Comparison of ENCODE assay signal across 22 cellular contexts in genomic region chr7:99385564-99385963, GRCh38. TPM values are rescaled to one million over a fixed set of nuclear protein-coding genes. Genes with fewer than 3 reads are reported as not detected.
A peak's percentile ranks its signal among the peaks of the same experiment; 100 is the strongest.
DNase-seq lines count a peak whose midpoint lies in the region; ATAC-seq and TF ChIP-seq lines count a peak whose summit lies in the region.
"Had no signal": no experiment of that assay in that cellular context is flagged by ENCODE, and none has a peak within 500 bp of the region (broad histone marks: within the 10 kb centered on the region; RNA-seq: fewer than 3 reads in every experiment).

No MANE protein-coding gene starts in this region.

- H3K18ac ChIP-seq in neuronal stem cell (ENCODE audit: low read length) = no peak overlapping the region

- H2BK5ac ChIP-seq in neuronal stem cell (ENCODE audit: low read length) = peak overlapping the region; percentile 66

- WGBS in neuronal stem cell (ENCODE audit: extremely low coverage in 2 of 2, insufficient read length in 2 of 2, insufficient replicate concordance in 1 of 2), 2 donors = no CpG with 5 or more reads among the region's 8 CpGs

- peaks cover 39% of the 10 kb centered on the region for H3K4me1 Mint-ChIP-seq in activated CD8-positive, alpha-beta T cell treated with anti-CD3 and anti-CD28 coated beads for 36 hours (ENCODE audit: low read depth)
- H3K4me1 Mint-ChIP-seq in activated CD8-positive, alpha-beta T cell treated with anti-CD3 and anti-CD28 coated beads, Interleukin-2, amount 10 ng/mL, durations not matched to agents 7 days and 5 days (ENCODE audit: low read depth) = peaks cover 37% of the 10 kb centered on the region
- peaks cover 40% of the 10 kb centered on the region for H3K4me1 Mint-ChIP-seq in activated naive CD8-positive, alpha-beta T cell treated with anti-CD3 and anti-CD28 coated beads, Interleukin-2, amount 50 U/mL, for 24 hours

- peaks cover 6% of the 10 kb centered on the region for H3K79me1 ChIP-seq in neuronal stem cell (ENCODE audit: low read depth, low read length)

- H2BK12ac ChIP-seq in neuronal stem cell (ENCODE audit: low read length) = no peak overlapping the region

- H3K14ac ChIP-seq in neuronal stem cell (ENCODE audit: low read length) = no peak overlapping the region

- H3K4me1 ChIP-seq in HEK293 (ENCODE audit: control insufficient read depth, insufficient read depth, low read length) (no peaks in the 10 kb centered on the region), neuronal stem cell (ENCODE audit: control insufficient read depth in 2 of 2, insufficient read depth in 1 of 2, low read depth in 1 of 2, low read length in 2 of 2) (peaks cover 0 to 8% of the 10 kb centered on the region in 2 donors), MM.1S (ENCODE audit: low read length) (peaks cover 10% of the 10 kb centered on the region)
- H3K4me1 ChIP-seq: psoas muscle had no signal

- H3K27ac Mint-ChIP-seq in activated CD8-positive, alpha-beta T cell treated with anti-CD3 and anti-CD28 coated beads for 36 hours = peak overlapping the region; percentile 75
- no peak overlapping the region for H3K27ac Mint-ChIP-seq in activated CD8-positive, alpha-beta T cell treated with anti-CD3 and anti-CD28 coated beads, Interleukin-2, amount 10 ng/mL, durations not matched to agents 7 days and 5 days
- peak overlapping the region; percentile 14 for H3K27ac Mint-ChIP-seq in activated naive CD8-positive, alpha-beta T cell treated with anti-CD3 and anti-CD28 coated beads, Interleukin-2, amount 50 U/mL, for 24 hours

- no peak overlapping the region for H3K23ac ChIP-seq in neuronal stem cell (ENCODE audit: low read depth, low read length, poor library complexity)

- no peaks in the 10 kb centered on the region for H3K27me3 Mint-ChIP-seq in activated CD8-positive, alpha-beta T cell treated with anti-CD3 and anti-CD28 coated beads for 36 hours
- no peaks in the 10 kb centered on the region for H3K27me3 Mint-ChIP-seq in activated CD8-positive, alpha-beta T cell treated with anti-CD3 and anti-CD28 coated beads, Interleukin-2, amount 10 ng/mL, durations not matched to agents 7 days and 5 days (ENCODE audit: low read depth)
- H3K27me3 Mint-ChIP-seq in activated naive CD8-positive, alpha-beta T cell treated with anti-CD3 and anti-CD28 coated beads, Interleukin-2, amount 50 U/mL, for 24 hours = no peaks in the 10 kb centered on the region
- H3K27me3 Mint-ChIP-seq: memory B cell had no signal

- H3K79me2 ChIP-seq in MM.1S (ENCODE audit: low read length) = peaks cover 36% of the 10 kb centered on the region

- H3K27ac ChIP-seq in HEK293 (ENCODE audit: extremely low read depth, low read depth, low read length) (no peak overlapping the region), neuronal stem cell (replicated peaks; ENCODE audit: low read length) (no peak overlapping the region), MM.1S (ENCODE audit: low read length) (no peak overlapping the region)
- H3K27ac ChIP-seq: hepatocyte, psoas muscle had no signal

- H3K4me3 ChIP-seq in HEK293 (ENCODE audit: low read depth, low read length) = no peak overlapping the region
- H3K4me3 ChIP-seq in neuronal stem cell (ENCODE audit: low read length in 2 of 2) = peak overlapping the region in 1 of 2 donors; percentile 20
- H3K4me3 ChIP-seq in MM.1S (ENCODE audit: low read length) = no peak overlapping the region
- H3K4me3 ChIP-seq: A549, hepatocyte, Peyer's patch, psoas muscle, skin epidermis had no signal

- POLR2A ChIA-PET in activated CD8-positive, alpha-beta T cell treated with anti-CD3 and anti-CD28 coated beads for 36 hours (lab: Charles Lee) = interaction anchor here (0.8 to 4.8 kb wide), 4 partner anchors 8 to 22 kb away, joined by 3 to 17 read pairs (median 4); partner anchors contain the start of gene PDAP1
- POLR2A ChIA-PET in activated CD8-positive, alpha-beta T cell treated with anti-CD3 and anti-CD28 coated beads, Interleukin-2, amount 10 ng/mL, durations not matched to agents 7 days and 5 days (lab: Charles Lee) = interaction anchor here (1.2 to 1.7 kb wide), 2 partner anchors 13 to 24 kb away, joined by 4 to 5 read pairs; no protein-coding TSS in a partner anchor
- POLR2A ChIA-PET in HEK293 (lab: Yijun Ruan, JAX) = interaction anchor here (0.5 kb wide), 1 partner anchor 20 kb away, joined by 3 read pairs; no protein-coding TSS in a partner anchor

- H4K8ac ChIP-seq in neuronal stem cell (ENCODE audit: low read depth, low read length) = no peak overlapping the region

- no peak for ATAC-seq in activated CD8-positive, alpha-beta T cell treated with anti-CD3 and anti-CD28 coated beads for 36 hours
- ATAC-seq in activated CD8-positive, alpha-beta T cell treated with anti-CD3 and anti-CD28 coated beads, Interleukin-2, amount 10 ng/mL, durations not matched to agents 7 days and 5 days = no peak
- ATAC-seq in activated naive CD8-positive, alpha-beta T cell treated with anti-CD3 and anti-CD28 coated beads, Interleukin-2, amount 50 U/mL, for 24 hours = no peak
- ATAC-seq: psoas muscle had no signal

- H3F3A ChIP-seq in MM.1S (ENCODE audit: insufficient read depth, low read length) = peaks cover 3% of the 10 kb centered on the region; the same call in 1 of the 2 replicates

- TF ChIP-seq CTCF in activated CD8-positive, alpha-beta T cell treated with anti-CD3 and anti-CD28 coated beads for 36 hours (IDR thresholded peaks at IDR 0.05) = no peak
- no peak for TF ChIP-seq CTCF in HEK293 (tag by site-specific recombination; IDR thresholded peaks at IDR 0.05)
- no peak for TF ChIP-seq CTCF in MM.1S (IDR thresholded peaks at IDR 0.05; ENCODE audit: low read length)

- H3K9me2 ChIP-seq in MM.1S (replicated peaks; ENCODE audit: insufficient read depth, low read length) = no peaks in the 10 kb centered on the region
- H3K9me2 ChIP-seq: SK-N-SH had no signal

- H3K4me2 ChIP-seq in neuronal stem cell (ENCODE audit: insufficient read depth, low read length, poor library complexity, severe bottlenecking) (no peak overlapping the region), MM.1S (ENCODE audit: low read depth, low read length) (no peak overlapping the region)
- H3K4me2 ChIP-seq: A549, hepatocyte, SK-N-SH had no signal

- H2AFZ ChIP-seq in neuronal stem cell (ENCODE audit: low read length) = no peak overlapping the region
- no peak overlapping the region for H2AFZ ChIP-seq in MM.1S (ENCODE audit: low read length)
- H2AFZ ChIP-seq: hepatocyte had no signal

- H2BK15ac ChIP-seq in neuronal stem cell (ENCODE audit: low read length) = no peak overlapping the region

- no peak overlapping the region for H3K4ac ChIP-seq in neuronal stem cell (ENCODE audit: low read length)

- H3K9ac ChIP-seq in neuronal stem cell (ENCODE audit: low read depth, low read length, poor library complexity) = no peak overlapping the region
- no peak overlapping the region for H3K9ac ChIP-seq in MM.1S (ENCODE audit: low read length)
- H3K9ac ChIP-seq: SK-N-SH had no signal

- H3K36me3 ChIP-seq in HEK293 (ENCODE audit: control insufficient read depth in 2 of 2, insufficient read depth in 1 of 2, low read length in 2 of 2) (peaks cover 4 to 24% of the 10 kb centered on the region in 2 experiments; a peak in 2 of 3 replicates), neuronal stem cell (replicated peaks in 1 of 2; ENCODE audit: control insufficient read depth in 2 of 2, insufficient read depth in 2 of 2, low read length in 2 of 2) (peaks cover 21 to 28% of the 10 kb centered on the region in 2 donors), MM.1S (replicated peaks; ENCODE audit: insufficient read depth, low read length) (no peaks in the 10 kb centered on the region)

- no peaks in the 10 kb centered on the region for H4K20me1 ChIP-seq in MM.1S (ENCODE audit: insufficient read depth, low read length)

- no peak overlapping the region for H4K91ac ChIP-seq in neuronal stem cell (ENCODE audit: low read depth, low read length, poor library complexity)

- H2AK5ac ChIP-seq in neuronal stem cell (ENCODE audit: low read depth, low read length) = no peak overlapping the region

- H3K9me3 Mint-ChIP-seq in activated CD8-positive, alpha-beta T cell treated with anti-CD3 and anti-CD28 coated beads for 36 hours = no peaks in the 10 kb centered on the region
- H3K9me3 Mint-ChIP-seq in activated CD8-positive, alpha-beta T cell treated with anti-CD3 and anti-CD28 coated beads, Interleukin-2, amount 10 ng/mL, durations not matched to agents 7 days and 5 days (ENCODE audit: insufficient read depth) = no peaks in the 10 kb centered on the region
- H3K9me3 Mint-ChIP-seq in activated naive CD8-positive, alpha-beta T cell treated with anti-CD3 and anti-CD28 coated beads, Interleukin-2, amount 50 U/mL, for 24 hours = no peaks in the 10 kb centered on the region
- H3K9me3 Mint-ChIP-seq: memory B cell had no signal

- H2BK120ac ChIP-seq in neuronal stem cell (ENCODE audit: low read depth, low read length) = no peak overlapping the region

- H3K27me3 ChIP-seq in neuronal stem cell (ENCODE audit: control insufficient read depth in 3 of 3, insufficient read depth in 3 of 3, low read depth in 1 of 3, low read length in 3 of 3) = no peaks in the 10 kb centered on the region
- H3K27me3 ChIP-seq in MM.1S (replicated peaks; ENCODE audit: insufficient read depth, low read length) = no peaks in the 10 kb centered on the region
- H3K27me3 ChIP-seq: hepatocyte, Peyer's patch had no signal

- peaks cover 46% of the 10 kb centered on the region for H3K36me3 Mint-ChIP-seq in activated CD8-positive, alpha-beta T cell treated with anti-CD3 and anti-CD28 coated beads for 36 hours (ENCODE audit: low read depth)
- H3K36me3 Mint-ChIP-seq in activated CD8-positive, alpha-beta T cell treated with anti-CD3 and anti-CD28 coated beads, Interleukin-2, amount 10 ng/mL, durations not matched to agents 7 days and 5 days (ENCODE audit: low read depth) = peaks cover 61% of the 10 kb centered on the region
- peaks cover 40% of the 10 kb centered on the region for H3K36me3 Mint-ChIP-seq in activated naive CD8-positive, alpha-beta T cell treated with anti-CD3 and anti-CD28 coated beads, Interleukin-2, amount 50 U/mL, for 24 hours (ENCODE audit: low read depth)

- CTCF ChIA-PET in activated CD8-positive, alpha-beta T cell treated with anti-CD3 and anti-CD28 coated beads for 36 hours (lab: Charles Lee) = interaction anchor here (0.6 to 1.9 kb wide), 3 partner anchors 20 to 60 kb away, joined by 3 to 7 read pairs (median 7); partner anchors contain the start of gene ARPC1A
- CTCF ChIA-PET in activated CD8-positive, alpha-beta T cell treated with anti-CD3 and anti-CD28 coated beads, Interleukin-2, amount 10 ng/mL, durations not matched to agents 7 days and 5 days (lab: Charles Lee) = interaction anchor here (1.9 kb wide), 1 partner anchor 22 kb away, joined by 6 read pairs; no protein-coding TSS in a partner anchor
- CTCF ChIA-PET in HEK293 (lab: Yijun Ruan, JAX) = interaction anchor here (0.6 to 1.3 kb wide), 2 partner anchors 73 to 1479 kb away, joined by 3 to 4 read pairs; no protein-coding TSS in a partner anchor

- H3K4me3 Mint-ChIP-seq in activated CD8-positive, alpha-beta T cell treated with anti-CD3 and anti-CD28 coated beads for 36 hours = no peak overlapping the region
- no peak overlapping the region for H3K4me3 Mint-ChIP-seq in activated CD8-positive, alpha-beta T cell treated with anti-CD3 and anti-CD28 coated beads, Interleukin-2, amount 10 ng/mL, durations not matched to agents 7 days and 5 days
- H3K4me3 Mint-ChIP-seq in activated naive CD8-positive, alpha-beta T cell treated with anti-CD3 and anti-CD28 coated beads, Interleukin-2, amount 50 U/mL, for 24 hours = no peak overlapping the region
- H3K4me3 Mint-ChIP-seq: memory B cell had no signal

- DNase-seq in activated CD8-positive, alpha-beta T cell treated with anti-CD3 and anti-CD28 coated beads for 36 hours = no peak
- no peak for DNase-seq in activated CD8-positive, alpha-beta T cell treated with anti-CD3 and anti-CD28 coated beads, Interleukin-2, amount 10 ng/mL, durations not matched to agents 7 days and 5 days
- no peak for DNase-seq in activated naive CD8-positive, alpha-beta T cell treated with anti-CD3 and anti-CD28 coated beads, Interleukin-2, amount 50 U/mL, for 24 hours
- DNase-seq in neuronal stem cell (ENCODE audit: low spot score) (no peak), HUDEP-2 (lab: John Stamatoyannopoulos, UW; ENCODE audit: unreplicated experiment in 76 of 76) (no peak), MM.1S (no peak), anterior cingulate cortex (lab: John Stamatoyannopoulos, UW) (no peak)
- DNase-seq: activated T-cell treated with anti-CD3 and anti-CD28 coated beads, Interleukin-2, amount 50 U/mL, for 48 hours; C1 segment of cervical spinal cord; GF-D8; kidney glomerular epithelial cell; NCI-H187; NCI-H748 treated with DMSO at 0.1 percent for 48 hours; Peyer's patch; psoas muscle; SK-N-SH; T1000 had no signal

- H3K9me3 ChIP-seq in HEK293 (ENCODE audit: control insufficient read depth, insufficient read depth, low read depth, low read length) (no peaks in the 10 kb centered on the region), neuronal stem cell (replicated peaks in 1 of 2; ENCODE audit: control insufficient read depth in 2 of 2, insufficient read depth in 1 of 2, low read depth in 1 of 2, low read length in 2 of 2) (no peaks in the 10 kb centered on the region), MM.1S (replicated peaks; ENCODE audit: insufficient read depth, low read length) (no peaks in the 10 kb centered on the region)
- H3K9me3 ChIP-seq: A549, Peyer's patch, psoas muscle, SK-N-SH had no signal

- intact Hi-C loops in activated CD8-positive, alpha-beta T cell treated with anti-CD3 and anti-CD28 coated beads for 36 hours (cut with micrococcal nuclease) = no loop called here

RNA-seq across cellular contexts. Expression of gene ARPC1B, which starts 11.0 kb away (rescaled TPM):
- 100 to 1,000 TPM; 304 to 307 TPM for total RNA-seq in activated CD8-positive, alpha-beta T cell treated with anti-CD3 and anti-CD28 coated beads for 36 hours
- 100 to 1,000 TPM; 408 to 412 TPM for total RNA-seq in activated CD8-positive, alpha-beta T cell treated with anti-CD3 and anti-CD28 coated beads, Interleukin-2, amount 10 ng/mL, durations not matched to agents 7 days and 5 days
- 33.4 TPM for polyA plus RNA-seq in neuronal stem cell (2013, experiment 1 of 2)
- polyA plus RNA-seq in neuronal stem cell (2013, experiment 2 of 2) = 32.0 TPM

RNA-seq across cellular contexts. Expression of gene PDAP1, which starts 22.8 kb away (rescaled TPM):
- 100 to 1,000 TPM; 160 TPM for total RNA-seq in activated CD8-positive, alpha-beta T cell treated with anti-CD3 and anti-CD28 coated beads for 36 hours
- total RNA-seq in activated CD8-positive, alpha-beta T cell treated with anti-CD3 and anti-CD28 coated beads, Interleukin-2, amount 10 ng/mL, durations not matched to agents 7 days and 5 days = 100 to 1,000 TPM; 104 TPM
- 126 TPM for polyA plus RNA-seq in neuronal stem cell (2013, experiment 1 of 2)
- polyA plus RNA-seq in neuronal stem cell (2013, experiment 2 of 2) = 129 TPM

RNA-seq across cellular contexts. Expression of gene BUD31, which starts 23.2 kb away (rescaled TPM):
- total RNA-seq in activated CD8-positive, alpha-beta T cell treated with anti-CD3 and anti-CD28 coated beads for 36 hours = 100 to 1,000 TPM; 118 to 124 TPM
- 100 to 1,000 TPM; 101 to 110 TPM for total RNA-seq in activated CD8-positive, alpha-beta T cell treated with anti-CD3 and anti-CD28 coated beads, Interleukin-2, amount 10 ng/mL, durations not matched to agents 7 days and 5 days
- polyA plus RNA-seq in neuronal stem cell (2013, experiment 1 of 2) = 118 TPM
- polyA plus RNA-seq in neuronal stem cell (2013, experiment 2 of 2) = 113 TPM

RNA-seq across cellular contexts. Expression of gene PTCD1, which starts 53.0 kb away (rescaled TPM):
- total RNA-seq in activated CD8-positive, alpha-beta T cell treated with anti-CD3 and anti-CD28 coated beads for 36 hours = 1 to 10 TPM; 7.2 to 8.2 TPM
- total RNA-seq in activated CD8-positive, alpha-beta T cell treated with anti-CD3 and anti-CD28 coated beads, Interleukin-2, amount 10 ng/mL, durations not matched to agents 7 days and 5 days = 10 to 100 TPM; 10.9 to 13.4 TPM
- polyA plus RNA-seq in neuronal stem cell (2013, experiment 1 of 2) = 4.5 TPM
- polyA plus RNA-seq in neuronal stem cell (2013, experiment 2 of 2) = 4.8 TPM

RNA-seq across cellular contexts. Expression of gene CPSF4, which starts 53.2 kb away (rescaled TPM):
- 10 to 100 TPM; 62.3 to 64.6 TPM for total RNA-seq in activated CD8-positive, alpha-beta T cell treated with anti-CD3 and anti-CD28 coated beads for 36 hours
- total RNA-seq in activated CD8-positive, alpha-beta T cell treated with anti-CD3 and anti-CD28 coated beads, Interleukin-2, amount 10 ng/mL, durations not matched to agents 7 days and 5 days = 10 to 100 TPM; 64.0 to 65.8 TPM
- 67.4 TPM for polyA plus RNA-seq in neuronal stem cell (2013, experiment 1 of 2)
- 65.7 TPM for polyA plus RNA-seq in neuronal stem cell (2013, experiment 2 of 2)
